Comparison of ENCODE assay signal across 35 cellular contexts in genomic region chr1:223125249-223125648, GRCh38. TPM values are rescaled to one million over a fixed set of nuclear protein-coding genes. Genes with fewer than 3 reads are reported as not detected.
"Had no signal": no experiment of that assay in that cellular context is flagged by ENCODE, and none has a peak within 500 bp of the region (broad histone marks: within the 10 kb centered on the region; RNA-seq: fewer than 3 reads in every experiment).

No MANE protein-coding gene starts in this region.

- H3K4me3 Mint-ChIP-seq: activated CD4-positive, alpha-beta memory T cell treated with anti-CD3 and anti-CD28 coated beads, Interleukin-2, amount 10 ng/mL, durations not matched to agents 7 days and 5 days; activated CD8-positive, alpha-beta memory T cell treated with anti-CD3 and anti-CD28 coated beads, Interleukin-2, amount 10 ng/mL, durations not matched to agents 7 days and 5 days; activated naive CD4-positive, alpha-beta T cell treated with anti-CD3 and anti-CD28 coated beads, Interleukin-2, amount 10 ng/mL, durations not matched to agents 7 days and 5 days; activated naive CD8-positive, alpha-beta T cell; activated naive CD8-positive, alpha-beta T cell treated with anti-CD3 and anti-CD28 coated beads, Interleukin-2, amount 50 U/mL, for 24 hours; T-cell had no signal

- H3K4me2 ChIP-seq: PC-9 had no signal

- H3K36me3 Mint-ChIP-seq: activated CD8-positive, alpha-beta memory T cell treated with anti-CD3 and anti-CD28 coated beads, Interleukin-2, amount 10 ng/mL, durations not matched to agents 7 days and 5 days; activated naive CD4-positive, alpha-beta T cell treated with anti-CD3 and anti-CD28 coated beads, Interleukin-2, amount 10 ng/mL, durations not matched to agents 7 days and 5 days had no signal

- H3K27ac ChIP-seq: brain microvascular endothelial cell, colonic mucosa, PC-9, RWPE1, WERI-Rb-1 had no signal

- FAIRE-seq: RCC 7860 had no signal

- H3K27me3 ChIP-seq: colonic mucosa had no signal

- ATAC-seq: activated naive CD8-positive, alpha-beta T cell treated with anti-CD3 and anti-CD28 coated beads, Interleukin-2, amount 50 U/mL, for 24 hours; Right ventricle myocardium inferior; SK-N-SH treated with all-trans-retinoic acid at 6 μM for 48 hours; T-cell had no signal

- H3K9me3 ChIP-seq: colonic mucosa had no signal

- DNase-seq: activated CD4-positive, alpha-beta memory T cell treated with anti-CD3 and anti-CD28 coated beads, Interleukin-2, amount 10 ng/mL, durations not matched to agents 7 days and 5 days; activated CD4-positive, alpha-beta T cell treated with anti-CD3 and anti-CD28 coated beads for 1 hour; activated CD4-positive, alpha-beta T cell treated with anti-CD3 and anti-CD28 coated beads for 48 hours; activated CD4-positive, CD25-positive, alpha-beta regulatory T cell; activated CD8-positive, alpha-beta memory T cell treated with anti-CD3 and anti-CD28 coated beads for 24 hours; activated CD8-positive, alpha-beta memory T cell treated with anti-CD3 and anti-CD28 coated beads, Interleukin-2, amount 10 ng/mL, durations not matched to agents 7 days and 5 days; activated CD8-positive, alpha-beta memory T cell treated with anti-CD3 and anti-CD28 coated beads, Interleukin-2, amount 50 U/mL, for 48 hours; activated effector memory CD4-positive, alpha-beta T cell treated with Interleukin-2 at 50 U/mL for 16 hours; activated naive CD4-positive, alpha-beta T cell treated with anti-CD3 and anti-CD28 coated beads, Interleukin-2, amount 10 ng/mL, durations not matched to agents 7 days and 5 days; activated naive CD8-positive, alpha-beta T cell treated with anti-CD3 and anti-CD28 coated beads, Interleukin-2, amount 50 U/mL, for 24 hours; activated T-cell treated with anti-CD3 and anti-CD28 coated beads, Interleukin-2, amount 50 U/mL, for 48 hours; aorta; brain microvascular endothelial cell; central memory CD4-positive, alpha-beta T cell; colonic mucosa; KG1; MM.1S; NCI-H1092 treated with DMSO at 0.1 percent for 48 hours; NCI-H146; NCI-H187; NCI-H2029 treated with DMSO at 0.1 percent for 48 hours; NCI-H345; NCI-H526 treated with DMSO at 0.1 percent for 48 hours; NK-92 treated with Interleukin-12 subunit alpha and Interleukin-12 subunit beta, amount 100 ng/mL, for 24 hours; PC-9; SIG-M5; T-cell; T1000; WERI-Rb-1 had no signal

- H3K9me3 Mint-ChIP-seq: activated CD4-positive, alpha-beta memory T cell treated with anti-CD3 and anti-CD28 coated beads, Interleukin-2, amount 10 ng/mL, durations not matched to agents 7 days and 5 days; activated naive CD4-positive, alpha-beta T cell treated with anti-CD3 and anti-CD28 coated beads, Interleukin-2, amount 10 ng/mL, durations not matched to agents 7 days and 5 days; activated naive CD8-positive, alpha-beta T cell treated with anti-CD3 and anti-CD28 coated beads, Interleukin-2, amount 50 U/mL, for 24 hours; T-cell had no signal

- H3K4me1 ChIP-seq: colonic mucosa had no signal

- H3K27ac Mint-ChIP-seq: activated CD4-positive, alpha-beta memory T cell treated with anti-CD3 and anti-CD28 coated beads, Interleukin-2, amount 10 ng/mL, durations not matched to agents 7 days and 5 days; activated CD8-positive, alpha-beta memory T cell treated with anti-CD3 and anti-CD28 coated beads, Interleukin-2, amount 10 ng/mL, durations not matched to agents 7 days and 5 days; activated naive CD4-positive, alpha-beta T cell treated with anti-CD3 and anti-CD28 coated beads, Interleukin-2, amount 10 ng/mL, durations not matched to agents 7 days and 5 days; activated naive CD8-positive, alpha-beta T cell; activated naive CD8-positive, alpha-beta T cell treated with anti-CD3 and anti-CD28 coated beads, Interleukin-2, amount 50 U/mL, for 24 hours; T-cell had no signal

- H3K4me3 ChIP-seq: colonic mucosa, PC-9 had no signal

- H3K36me3 ChIP-seq: brain microvascular endothelial cell, colonic mucosa, WERI-Rb-1 had no signal

- H2AFZ ChIP-seq: PC-9 had no signal

RNA-seq across cellular contexts. Expression of gene TLR5, which starts 17.8 kb away (rescaled TPM):
- total RNA-seq: OCI-LY7 had no signal
